Comparison of ENCODE assay signal across 8 cellular contexts in the genomic region with DNA sequence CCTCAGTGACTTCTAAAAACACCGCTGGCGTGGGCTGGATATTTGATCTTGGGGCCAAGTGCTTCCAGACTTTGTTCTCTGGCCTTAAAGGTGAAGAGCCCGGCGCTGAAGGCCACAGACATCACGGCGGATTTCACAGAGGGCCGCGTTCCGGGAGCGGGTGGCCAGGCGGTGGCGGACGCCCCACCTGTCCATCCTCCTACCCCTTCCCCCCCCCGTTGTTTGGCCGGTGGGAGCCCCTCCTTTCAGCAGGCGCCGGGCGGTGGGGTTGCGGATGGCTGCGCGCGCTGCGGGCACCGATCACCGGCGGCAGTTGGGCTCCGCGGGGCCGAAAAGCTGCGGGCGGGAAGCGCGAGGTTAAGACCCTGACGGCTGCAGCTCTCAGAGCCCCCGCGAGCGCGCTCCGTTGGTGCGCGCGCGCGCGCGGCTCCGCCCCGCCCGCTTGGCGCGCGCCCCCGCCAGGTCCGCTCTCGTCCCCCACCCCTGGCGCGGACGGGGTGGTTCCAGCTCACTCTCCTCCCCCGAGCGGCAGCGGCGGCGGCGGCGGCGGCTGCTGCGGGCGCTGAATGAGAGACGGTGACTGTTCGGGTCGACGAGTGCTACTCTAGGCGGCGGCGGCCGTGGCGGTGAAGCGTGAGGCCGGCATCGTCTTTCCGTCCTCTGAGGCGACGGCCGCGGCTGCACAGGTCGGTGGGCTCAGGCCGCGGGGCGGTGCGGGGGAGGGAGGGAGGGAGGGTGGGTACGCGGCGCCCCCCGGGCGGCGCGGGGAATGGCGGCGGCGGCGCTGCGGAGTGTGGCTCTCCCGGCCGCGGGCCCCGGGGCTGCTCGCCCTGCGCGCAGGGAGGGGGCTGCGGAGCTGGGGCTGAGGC. TPM values are rescaled to one million over a fixed set of nuclear protein-coding genes. Genes with fewer than 3 reads are reported as not detected.
DNase-seq lines count a peak whose midpoint lies in the region; ATAC-seq and TF ChIP-seq lines count a peak whose summit lies in the region.

A gene with protein sequence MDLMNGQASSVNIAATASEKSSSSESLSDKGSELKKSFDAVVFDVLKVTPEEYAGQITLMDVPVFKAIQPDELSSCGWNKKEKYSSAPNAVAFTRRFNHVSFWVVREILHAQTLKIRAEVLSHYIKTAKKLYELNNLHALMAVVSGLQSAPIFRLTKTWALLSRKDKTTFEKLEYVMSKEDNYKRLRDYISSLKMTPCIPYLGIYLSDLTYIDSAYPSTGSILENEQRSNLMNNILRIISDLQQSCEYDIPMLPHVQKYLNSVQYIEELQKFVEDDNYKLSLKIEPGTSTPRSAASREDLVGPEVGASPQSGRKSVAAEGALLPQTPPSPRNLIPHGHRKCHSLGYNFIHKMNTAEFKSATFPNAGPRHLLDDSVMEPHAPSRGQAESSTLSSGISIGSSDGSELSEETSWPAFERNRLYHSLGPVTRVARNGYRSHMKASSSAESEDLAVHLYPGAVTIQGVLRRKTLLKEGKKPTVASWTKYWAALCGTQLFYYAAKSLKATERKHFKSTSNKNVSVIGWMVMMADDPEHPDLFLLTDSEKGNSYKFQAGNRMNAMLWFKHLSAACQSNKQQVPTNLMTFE (plus strand): TSS at position 511 of the 869 bp plus-strand sequence. CDS start 51,521 bp downstream, outside the sequence.

- TF ChIP-seq CTCF in Calu3 (IDR thresholded peaks at IDR 0.05; ENCODE audit: unreplicated experiment): no peak
- no peak for TF ChIP-seq CTCF in fibroblast of villous mesenchyme (IDR thresholded peaks at IDR 0.05; ENCODE audit: insufficient read depth, low read depth, low read length)
- TF ChIP-seq CTCF in neural crest cell (conservative IDR thresholded peaks at IDR 0.05): no peak
- no peak for TF ChIP-seq CTCF in subcutaneous adipose tissue (IDR thresholded peaks at IDR 0.05; ENCODE audit: low read depth)

- CTCF ChIA-PET in Calu3 (lab: Charles Lee): interaction anchor here (0.5 to 3.1 kb wide), 8 partner anchors 79 to 435 kb away, joined by 3 to 13 read pairs (median 4); no protein-coding TSS in a partner anchor

- intact Hi-C loops in Calu3 (cut with micrococcal nuclease; ENCODE audit: unreplicated experiment): loop anchor here (5.0 kb wide), 2 partner anchors 68 to 147 kb away; a partner anchor contains a TSS

- peak; percentile 53 for ATAC-seq in GM21367 (IDR thresholded peaks at IDR 0.05; ENCODE audit: unreplicated experiment)

- H3K27ac Mint-ChIP-seq in Calu3 (ENCODE audit: unreplicated experiment): peak within 1 kb of the TSS; percentile 88
- H3K27ac Mint-ChIP-seq in neural crest cell (ENCODE audit: unreplicated experiment): peak within 1 kb of the TSS; percentile 65

- peak within 1 kb of the TSS; percentile 89 for H3K4me3 ChIP-seq in fibroblast of villous mesenchyme (ENCODE audit: low read depth, low read length)

- H3K36me3 Mint-ChIP-seq in Calu3 (ENCODE audit: insufficient read depth, unreplicated experiment): peaks cover 42% of the 10 kb centered on the region
- peaks cover 4% of the 10 kb centered on the region for H3K36me3 Mint-ChIP-seq in neural crest cell (ENCODE audit: low read depth)

- H3K4me3 Mint-ChIP-seq in Calu3 (ENCODE audit: low read depth, unreplicated experiment): peak within 1 kb of the TSS; percentile 84
- H3K4me3 Mint-ChIP-seq in neural crest cell: peak within 1 kb of the TSS; percentile 95

- H3K4me1 Mint-ChIP-seq in Calu3 (ENCODE audit: low read depth, unreplicated experiment) (peaks cover 35% of the 10 kb centered on the region), neural crest cell (peaks cover 28% of the 10 kb centered on the region)

- DNase-seq in Calu3 (peak; percentile 82), HUDEP-2 (lab: John Stamatoyannopoulos, UW; ENCODE audit: unreplicated experiment in 76 of 76) (peak in 62 of 76 experiments; percentile 2 to 73 (median 44)), RPMI7951 (ENCODE audit: low read depth) (peak; percentile 77), activated gamma-delta T cell treated with Interleukin-2 at 50 U/mL for 16 hours (peak; percentile 65), fibroblast of villous mesenchyme (ENCODE audit: low read depth) (peak; percentile 71), neural crest cell (ENCODE audit: low read depth, low spot score) (peak; percentile 55)

- no peaks in the 10 kb centered on the region for H3K9me3 Mint-ChIP-seq in Calu3 (ENCODE audit: low read depth, unreplicated experiment)
- no peaks in the 10 kb centered on the region for H3K9me3 Mint-ChIP-seq in neural crest cell

- no peaks in the 10 kb centered on the region for H3K27me3 Mint-ChIP-seq in Calu3 (ENCODE audit: unreplicated experiment)
- no peaks in the 10 kb centered on the region for H3K27me3 Mint-ChIP-seq in neural crest cell (ENCODE audit: low read depth)

- BruUV-seq in Calu3 (replicated peaks; lab: Mats Ljungman, UMichigan): no TSS peak

RNA-seq across cellular contexts. Expression of the gene that starts here (rescaled TPM):
- 47.6 and 50.8 TPM in 2 replicates for total RNA-seq in Calu3 (2022)
- 9.2 and 18.1 TPM in 2 replicates for total RNA-seq in RPMI7951 (2014; rRNA removed; shearing (Covaris generic))
- total RNA-seq in fibroblast of villous mesenchyme: 38.0 and 41.6 TPM in 2 replicates
- total RNA-seq in neural crest cell: 28.2 and 33.9 TPM in 2 replicates
- total RNA-seq in subcutaneous adipose tissue: 10 to 100 TPM; 11.7 to 14.8 (median 12.8) TPM

Comparison
In these comparisons a context has a peak if more than half of its experiments do, and no peak if none do; other contexts are left out.
1. Peak in every context shown above with its lines: DNase-seq, ATAC-seq and H3K4me3 ChIP-seq.